19 cellular contexts compared by ENCODE assay signal in genomic region chr11:32431657-32432056, GRCh38. TPM values are rescaled to one million over a fixed set of nuclear protein-coding genes. Genes with fewer than 3 reads are reported as not detected.
DNase-seq lines count a peak whose midpoint lies in the region; ATAC-seq and TF ChIP-seq lines count a peak whose summit lies in the region.
"Had no signal": no experiment of that assay in that cellular context is flagged by ENCODE, and none has a peak within 500 bp of the region (broad histone marks: within the 10 kb centered on the region; RNA-seq: fewer than 3 reads in every experiment).

No MANE protein-coding gene starts in this region.

- H3K27me3 ChIP-seq in heart right ventricle (peaks cover 6 to 100% (median 93%) of the 10 kb centered on the region in 7 donors), vagina (no peaks in the 10 kb centered on the region)

- no peak for TF ChIP-seq POLR2A in vagina (IDR thresholded peaks at IDR 0.05)

- 53 to 56% methylated on average over 9 of the region's 9 CpGs for WGBS in heart right ventricle, 2 donors

- TF ChIP-seq CTCF in heart right ventricle (IDR thresholded peaks at IDR 0.05), result no peak
- TF ChIP-seq CTCF in fibroblast of villous mesenchyme (IDR thresholded peaks at IDR 0.05; ENCODE audit: insufficient read depth, low read depth, low read length), result no peak
- TF ChIP-seq CTCF in nephron progenitor cell (IDR thresholded peaks at IDR 0.05), result no peak
- no peak for TF ChIP-seq CTCF in vagina (IDR thresholded peaks at IDR 0.05)

- H3K36me3 ChIP-seq in heart right ventricle (peaks cover 0 to 8% (median 0%) of the 10 kb centered on the region in 9 donors), vagina (no peaks in the 10 kb centered on the region)
- H3K36me3 ChIP-seq: SJSA1 had no signal

- H3K27ac ChIP-seq in heart right ventricle (peak overlapping the region in 6 of 10 donors; percentile 88 to 95 (median 93)), vagina (peak overlapping the region; percentile 89)
- H3K27ac ChIP-seq: C4-2B, GM23248, KMS-11, SJSA1 had no signal

- peak overlapping the region; percentile 90 for H3K4me3 Mint-ChIP-seq in nephron progenitor cell
- no peak overlapping the region for H3K4me3 Mint-ChIP-seq in activated naive CD4-positive, alpha-beta T cell treated with anti-CD3 and anti-CD28 coated beads for 36 hours

- H3K4me1 ChIP-seq in heart right ventricle, result peaks cover 3 to 48% (median 23%) of the 10 kb centered on the region in 9 donors
- peaks cover 51% of the 10 kb centered on the region for H3K4me1 ChIP-seq in vagina
- H3K4me1 ChIP-seq: SJSA1 had no signal

- H3K9me3 ChIP-seq in heart right ventricle, result no peaks in the 10 kb centered on the region
- no peaks in the 10 kb centered on the region for H3K9me3 ChIP-seq in vagina
- H3K9me3 ChIP-seq: SJSA1 had no signal

- intact Hi-C loops in heart right ventricle (cut with DNase I), result loop anchor here in 2 of 10 donors (10.0 kb wide), 2 partner anchors 143 to 153 kb away; partner anchors contain the start of gene EIF3M (in 1 of the 2)
- intact Hi-C loops in left ventricle myocardium superior (cut with micrococcal nuclease), result no loop called here
- intact Hi-C loops in vagina (cut with DNase I), result loop anchor here (10.0 kb wide), 1 partner anchor 107 kb away; no protein-coding TSS in a partner anchor
- intact Hi-C loops in activated naive CD4-positive, alpha-beta T cell treated with anti-CD3 and anti-CD28 coated beads for 36 hours (cut with micrococcal nuclease), result loop anchor here (10.0 kb wide), 1 partner anchor 363 kb away; the partner anchor contains the start of gene CCDC73

- CTCF ChIA-PET in activated naive CD4-positive, alpha-beta T cell treated with anti-CD3 and anti-CD28 coated beads for 36 hours (lab: Charles Lee), result interaction anchor here (0.7 kb wide), 1 partner anchor 24 kb away, joined by 3 read pairs; no protein-coding TSS in a partner anchor

- H3K27me3 Mint-ChIP-seq in nephron progenitor cell (ENCODE audit: low read depth, poor library complexity), result peaks cover 92% of the 10 kb centered on the region
- H3K27me3 Mint-ChIP-seq in activated naive CD4-positive, alpha-beta T cell treated with anti-CD3 and anti-CD28 coated beads for 36 hours (ENCODE audit: low read depth), result peaks cover 77% of the 10 kb centered on the region

- ATAC-seq in heart right ventricle (no peak), left ventricle myocardium superior (no peak)
- ATAC-seq: Right ventricle myocardium inferior had no signal

- peak overlapping the region in 1 of 10 donors; percentile 47 for H3K4me3 ChIP-seq in heart right ventricle
- peak overlapping the region; percentile 61 for H3K4me3 ChIP-seq in fibroblast of villous mesenchyme (ENCODE audit: low read depth, low read length)
- peak overlapping the region; percentile 47 to 83 for H3K4me3 ChIP-seq in vagina
- H3K4me3 ChIP-seq: GM23248, HAP-1, SJSA1 had no signal

- no peaks in the 10 kb centered on the region for H3K9me3 Mint-ChIP-seq in nephron progenitor cell
- H3K9me3 Mint-ChIP-seq in activated naive CD4-positive, alpha-beta T cell treated with anti-CD3 and anti-CD28 coated beads for 36 hours, result no peaks in the 10 kb centered on the region

- peaks cover 69% of the 10 kb centered on the region for H3K4me1 Mint-ChIP-seq in nephron progenitor cell
- peaks cover 35% of the 10 kb centered on the region for H3K4me1 Mint-ChIP-seq in activated naive CD4-positive, alpha-beta T cell treated with anti-CD3 and anti-CD28 coated beads for 36 hours (ENCODE audit: low read depth)

- no peak for DNase-seq in heart right ventricle
- no peak for DNase-seq in left ventricle myocardium superior
- DNase-seq in fibroblast of villous mesenchyme (ENCODE audit: low read depth), result no peak
- peak; percentile 7 for DNase-seq in nephron progenitor cell
- peak in 1 of 2 donors; percentile 74 for DNase-seq in vagina (ENCODE audit: extremely low spot score in 2 of 2)
- no peak for DNase-seq in DMS114 treated with DMSO at 0.1 percent for 48 hours (lab: John Stamatoyannopoulos, UW; ENCODE audit: unreplicated experiment)
- no peak for DNase-seq in activated naive CD4-positive, alpha-beta T cell treated with anti-CD3 and anti-CD28 coated beads for 36 hours
- no peak for DNase-seq in HUDEP-2 (lab: John Stamatoyannopoulos, UW; ENCODE audit: unreplicated experiment in 76 of 76)
- DNase-seq: GM23248, NCI-H1105, NCI-H2081, NCI-H2171, NCI-H524 treated with DMSO at 0.1 percent for 48 hours had no signal

- H3K36me3 Mint-ChIP-seq in nephron progenitor cell (ENCODE audit: low read depth), result peaks cover 54% of the 10 kb centered on the region
- no peaks in the 10 kb centered on the region for H3K36me3 Mint-ChIP-seq in activated naive CD4-positive, alpha-beta T cell treated with anti-CD3 and anti-CD28 coated beads for 36 hours (ENCODE audit: low read depth)

- peak overlapping the region; percentile 89 for H3K27ac Mint-ChIP-seq in nephron progenitor cell
- H3K27ac Mint-ChIP-seq in activated naive CD4-positive, alpha-beta T cell treated with anti-CD3 and anti-CD28 coated beads for 36 hours, result no peak overlapping the region

RNA-seq across cellular contexts. Expression of gene WT1, which starts 3.7 kb away (rescaled TPM):
- total RNA-seq in heart right ventricle (1 to 10 TPM; 1.9 to 4.6 (median 2.9) TPM), left ventricle myocardium superior (2.6 TPM), fibroblast of villous mesenchyme (5.8 and 16.4 TPM in 2 replicates), vagina (32.7 TPM)
- polyA plus RNA-seq in heart right ventricle, result 1 to 10 TPM; 1.2 TPM
- total RNA-seq in activated naive CD4-positive, alpha-beta T cell treated with anti-CD3 and anti-CD28 coated beads for 36 hours, result not detected
- total RNA-seq: GM23248, OCI-LY7, SJSA1 had no signal
- polyA plus RNA-seq: GM23248 had no signal
